Comparison of ENCODE assay signal across 9 cellular contexts in genomic region chr3:111858641-111859040, GRCh38. TPM values are rescaled to one million over a fixed set of nuclear protein-coding genes. Genes with fewer than 3 reads are reported as not detected.
DNase-seq lines count a peak whose midpoint lies in the region; ATAC-seq and TF ChIP-seq lines count a peak whose summit lies in the region.
"Had no signal": no experiment of that assay in that cellular context is flagged by ENCODE, and none has a peak within 500 bp of the region (broad histone marks: within the 10 kb centered on the region; RNA-seq: fewer than 3 reads in every experiment).

No MANE protein-coding gene starts in this region.

- no peak for TF ChIP-seq CTCF in heart right ventricle (IDR thresholded peaks at IDR 0.05)
- TF ChIP-seq CTCF in colonic mucosa (IDR thresholded peaks at IDR 0.05): no peak

- ATAC-seq in heart right ventricle (no peak), HG03432 (IDR thresholded peaks at IDR 0.05; ENCODE audit: unreplicated experiment) (no peak), GM19455 (IDR thresholded peaks at IDR 0.05; ENCODE audit: unreplicated experiment) (no peak), HG02870 (IDR thresholded peaks at IDR 0.05; ENCODE audit: unreplicated experiment) (no peak)

- DNase-seq in heart right ventricle (no peak), cardiac septum (ENCODE audit: low spot score) (no peak), colonic mucosa (no peak), GM19240 (ENCODE audit: insufficient read length, low spot score) (no peak)
- DNase-seq: GDM1 had no signal

- H3K9me3 ChIP-seq in heart right ventricle (no peaks in the 10 kb centered on the region), colonic mucosa (no peaks in the 10 kb centered on the region), muscle layer of colon (ENCODE audit: low read length) (no peaks in the 10 kb centered on the region)

- intact Hi-C loops in heart right ventricle (cut with DNase I): loop anchor here in 4 of 10 donors (1.0 to 5.0 kb wide), 5 partner anchors 36 to 141 kb away; no protein-coding TSS in a partner anchor
- intact Hi-C loops in cardiac septum (cut with DNase I): loop anchor here (1.0 to 5.0 kb wide), 2 partner anchors 71 to 141 kb away; no protein-coding TSS in a partner anchor
- intact Hi-C loops in colonic mucosa (cut with DNase I): no loop called here

- no peaks in the 10 kb centered on the region for H3K36me3 ChIP-seq in heart right ventricle
- no peaks in the 10 kb centered on the region for H3K36me3 ChIP-seq in colonic mucosa
- no peaks in the 10 kb centered on the region for H3K36me3 ChIP-seq in muscle layer of colon (ENCODE audit: insufficient read depth, low read length)

- WGBS in heart right ventricle, 2 donors: 17 to 30% methylated on average over 10 of the region's 10 CpGs

- H3K9ac ChIP-seq in colonic mucosa (ENCODE audit: low read depth in 2 of 2, low read length in 2 of 2) (peak overlapping the region in 1 of 2 donors; percentile 67), muscle layer of colon (ENCODE audit: low read length) (peak overlapping the region; percentile 77)

- H3K4me3 ChIP-seq in heart right ventricle: peak overlapping the region; percentile 75 to 90 (median 86)
- peak overlapping the region; percentile 50 for H3K4me3 ChIP-seq in colonic mucosa
- peak overlapping the region; percentile 75 to 99 for H3K4me3 ChIP-seq in muscle layer of colon (ENCODE audit: low read depth in 1 of 2, low read length in 2 of 2)

- H3K27me3 ChIP-seq in heart right ventricle (peaks cover 0 to 25% (median 0%) of the 10 kb centered on the region in 7 donors), colonic mucosa (no peaks in the 10 kb centered on the region), muscle layer of colon (ENCODE audit: control insufficient read depth in 1 of 2, insufficient read depth in 2 of 2, low read length in 2 of 2) (no peaks in the 10 kb centered on the region)

- H3K4me1 ChIP-seq in heart right ventricle: peaks cover 0 to 43% (median 25%) of the 10 kb centered on the region in 9 donors
- H3K4me1 ChIP-seq in colonic mucosa: no peaks in the 10 kb centered on the region
- peaks cover 44% of the 10 kb centered on the region for H3K4me1 ChIP-seq in muscle layer of colon (ENCODE audit: insufficient read depth, low read length)

- peak overlapping the region; percentile 93 to 100 (median 98) for H3K27ac ChIP-seq in heart right ventricle
- H3K27ac ChIP-seq in colonic mucosa: peak overlapping the region; percentile 83
- H3K27ac ChIP-seq in muscle layer of colon (ENCODE audit: low read depth, low read length): peak overlapping the region; percentile 77

RNA-seq across cellular contexts. Expression of gene PHLDB2, which starts 0.4 kb away (rescaled TPM):
- total RNA-seq in heart right ventricle (100 to 1,000 TPM in 9 of 10 donors, 10 to 100 TPM in 1; 85.7 to 293 (median 192) TPM), cardiac septum (184 TPM), colonic mucosa (10 to 100 TPM in 1 of 2 donors, 1 to 10 TPM in 1; 3.1 to 33.4 TPM)
- 100 to 1,000 TPM in 1 of 2 donors, 10 to 100 TPM in 1; 33.4 to 151 TPM for polyA plus RNA-seq in heart right ventricle
